Comparison of ENCODE assay signal across 9 cellular contexts in genomic region chr1:165376041-165376810, GRCh38. TPM values are rescaled to one million over a fixed set of nuclear protein-coding genes. Genes with fewer than 3 reads are reported as not detected.
DNase-seq lines count a peak whose midpoint lies in the region; ATAC-seq lines count a peak whose summit lies in the region.
"Had no signal": no experiment of that assay in that cellular context is flagged by ENCODE, and none has a peak within 500 bp of the region (broad histone marks: within the 10 kb centered on the region; RNA-seq: fewer than 3 reads in every experiment).

No MANE protein-coding gene starts in this region.

- H3K9ac ChIP-seq in subcutaneous abdominal adipose tissue (ENCODE audit: low read length in 5 of 5), result peak overlapping the region in 4 of 5 donors; percentile 37 to 70 (median 66)

- H3K27ac ChIP-seq in esophagus (ENCODE audit: low read depth in 2 of 2, low read length in 1 of 2) (peak overlapping the region; percentile 71 to 73), subcutaneous abdominal adipose tissue (ENCODE audit: low read depth, low read length) (peak overlapping the region; percentile 88)

- no peaks in the 10 kb centered on the region for H3K36me3 ChIP-seq in esophagus (ENCODE audit: control insufficient read depth in 2 of 2, insufficient read depth in 2 of 2, low read length in 1 of 2)
- H3K36me3 ChIP-seq in subcutaneous abdominal adipose tissue (ENCODE audit: control insufficient read depth in 5 of 5, insufficient read depth in 5 of 5, low read length in 5 of 5), result no peaks in the 10 kb centered on the region

- H3K4me3 ChIP-seq in esophagus (ENCODE audit: low read depth in 1 of 2, low read length in 2 of 2), result peak overlapping the region; percentile 25 to 30
- H3K4me3 ChIP-seq in subcutaneous abdominal adipose tissue (ENCODE audit: low read depth in 1 of 5, low read length in 5 of 5), result peak overlapping the region; percentile 45 to 64 (median 57)

- H3K4me1 ChIP-seq in esophagus (ENCODE audit: control insufficient read depth in 2 of 2, insufficient read depth in 2 of 2, low read length in 1 of 2) (peaks cover 0 to 4% of the 10 kb centered on the region in 2 donors), subcutaneous abdominal adipose tissue (ENCODE audit: control insufficient read depth in 5 of 5, insufficient read depth in 5 of 5, low read length in 5 of 5) (peaks cover 4 to 38% (median 27%) of the 10 kb centered on the region in 5 donors)

- no peak for ATAC-seq in HG03095 (IDR thresholded peaks at IDR 0.05; ENCODE audit: unreplicated experiment)

- H3K9me3 ChIP-seq in esophagus (ENCODE audit: control insufficient read depth in 2 of 2, insufficient read depth in 1 of 2, low read depth in 1 of 2, low read length in 1 of 2) (no peaks in the 10 kb centered on the region), subcutaneous abdominal adipose tissue (ENCODE audit: control insufficient read depth in 5 of 5, low read length in 5 of 5) (no peaks in the 10 kb centered on the region)

- 1% methylated on average over 46 of the region's 46 CpGs for whole genome bisulfite sequencing in esophagus, 2 donors

- peak; percentile 69 for DNase-seq in NCI-H748 (lab: John Stamatoyannopoulos, UW; ENCODE audit: unreplicated experiment)
- no peak for DNase-seq in NCI-H748 treated with DMSO at 0.1 percent for 48 hours (lab: John Stamatoyannopoulos, UW)
- DNase-seq in LHCN-M2 (ENCODE audit: low read depth), result peak; percentile 57
- peak; percentile 70 for DNase-seq in activated CD8-positive, alpha-beta memory T cell treated with anti-CD3 and anti-CD28 coated beads for 24 hours
- peak; percentile 89 for DNase-seq in midbrain (lab: John Stamatoyannopoulos, UW)
- DNase-seq: DND-41 had no signal

- H3K27me3 ChIP-seq in esophagus (ENCODE audit: control insufficient read depth in 1 of 2, insufficient read depth in 2 of 2, low read length in 2 of 2) (no peaks in the 10 kb centered on the region), subcutaneous abdominal adipose tissue (ENCODE audit: control insufficient read depth in 5 of 5, insufficient read depth in 4 of 5, low read length in 5 of 5) (peaks cover 0 to 3% (median 0%) of the 10 kb centered on the region in 5 donors)

RNA-seq across cellular contexts. Expression of gene LMX1A, which starts 19.7 kb away (rescaled TPM):
- total RNA-seq in LHCN-M2 (2014; rRNA removed), result not detected in 2 replicates
- polyA plus RNA-seq in LHCN-M2 (2012), result not detected
- polyA plus RNA-seq in esophagus, result under 1 TPM; 0.01 to 0.10 TPM
